ENCODE assay signal across 8 cellular contexts in the genomic region with DNA sequence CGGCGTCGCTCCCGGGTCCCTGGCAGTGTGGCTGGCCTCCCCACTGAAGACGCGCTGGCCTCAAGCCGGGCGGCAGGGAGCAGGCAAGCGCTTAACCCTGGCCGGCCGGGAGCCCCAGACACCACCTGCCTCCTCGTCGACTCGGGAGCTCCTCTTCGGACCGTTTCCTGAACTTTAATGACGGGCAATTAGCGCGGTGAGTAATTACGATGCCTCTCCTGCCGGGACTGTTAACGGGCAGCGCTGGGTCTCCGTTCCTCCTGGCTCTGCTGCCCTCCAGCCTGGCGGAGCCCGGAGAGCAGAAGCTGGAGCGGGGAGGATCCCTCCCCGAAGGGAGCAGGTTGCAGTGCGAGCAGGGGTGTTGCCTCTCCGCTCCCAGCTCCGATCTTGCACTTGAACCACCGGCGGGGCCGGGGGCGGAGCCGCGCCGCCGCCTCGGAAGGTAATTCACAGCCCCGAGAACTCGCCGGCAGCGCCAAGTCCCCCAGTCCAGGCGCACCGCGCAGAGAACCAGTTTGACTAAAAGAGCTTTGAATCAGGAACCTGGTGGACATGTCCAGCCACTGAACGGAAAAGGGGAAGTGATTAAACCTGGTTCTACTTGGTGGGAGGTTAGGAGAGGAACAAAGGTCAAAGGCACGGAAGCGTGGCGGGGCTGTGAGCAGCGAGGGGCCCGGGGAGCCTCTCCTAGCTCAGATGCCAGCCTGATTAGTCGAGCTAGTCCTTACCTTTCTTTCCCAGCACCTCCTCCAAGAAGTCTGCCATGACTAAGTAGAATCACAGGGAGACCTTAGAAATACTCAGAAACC. TPM values are rescaled to one million over a fixed set of nuclear protein-coding genes. Genes with fewer than 3 reads are reported as not detected.
A peak's percentile ranks its signal among the peaks of the same experiment; 100 is the strongest.
DNase-seq lines count a peak whose midpoint lies in the region; ATAC-seq and TF ChIP-seq lines count a peak whose summit lies in the region.

No MANE protein-coding gene starts in this region.

- no peaks in the 10 kb centered on the region for H4K20me1 ChIP-seq in HCT116 (ENCODE audit: insufficient read depth)
- peaks cover 3% of the 10 kb centered on the region for H4K20me1 ChIP-seq in osteoblast (ENCODE audit: insufficient read depth, low read length)

- intact Hi-C loops in HCT116 (cut with micrococcal nuclease): no loop called here
- intact Hi-C loops in vagina (cut with DNase I): no loop called here

- no peak for TF ChIP-seq RAD21 in HCT116 (IDR thresholded peaks at IDR 0.05; ENCODE audit: low read depth)

- CTCF ChIA-PET in HCT116 (lab: Charles Lee): interaction anchor here (1.1 to 2.1 kb wide), 4 partner anchors 21 to 429 kb away, joined by 3 to 16 read pairs (median 5); a partner anchor contains a TSS

- H3K9ac ChIP-seq in HCT116 (ENCODE audit: low read length): peak overlapping the region; percentile 71

- H3K9me2 ChIP-seq in HCT116 (ENCODE audit: insufficient read depth): no peaks in the 10 kb centered on the region

- H3K27ac ChIP-seq in HCT116 (ENCODE audit: low read depth, low read length): peak overlapping the region; percentile 63
- H3K27ac ChIP-seq in foreskin keratinocyte: no peak overlapping the region
- H3K27ac ChIP-seq in osteoblast (ENCODE audit: low read depth, low read length): no peak overlapping the region
- H3K27ac ChIP-seq in vagina: no peak overlapping the region

- H2AFZ ChIP-seq in HCT116 (ENCODE audit: low read depth, low read length, poor library complexity, severe bottlenecking): peak overlapping the region; percentile 79
- H2AFZ ChIP-seq in osteoblast (ENCODE audit: low read length): peak overlapping the region; percentile 65

- H3K4me3 ChIP-seq in HCT116 (replicated peaks in 1 of 2; ENCODE audit: low read depth in 1 of 2, low read length in 2 of 2) (peak overlapping the region; percentile 62 to 70), osteoblast (ENCODE audit: insufficient read depth, low read length) (peak overlapping the region; percentile 61), vagina (peak overlapping the region; percentile 47 to 53)

- peak overlapping the region; percentile 89 for H3K4me2 ChIP-seq in HCT116 (ENCODE audit: low read length)
- peak overlapping the region; percentile 75 for H3K4me2 ChIP-seq in osteoblast (ENCODE audit: insufficient read depth, low read length)

- TF ChIP-seq CTCF in HCT116 (IDR thresholded peaks at IDR 0.05 in 2 of 3, conservative IDR thresholded peaks at IDR 0.05 in 1 of 3; ENCODE audit: borderline replicate concordance in 1 of 3, insufficient read depth in 1 of 3, low read depth in 2 of 3, low read length in 2 of 3) (no peak), foreskin keratinocyte (conservative IDR thresholded peaks at IDR 0.05) (no peak), osteoblast (IDR thresholded peaks at IDR 0.05; ENCODE audit: extremely low read depth, low read depth, low read length) (no peak), vagina (IDR thresholded peaks at IDR 0.05) (no peak)

- RAD21 ChIA-PET in HCT116 (lab: Charles Lee; ENCODE audit: low non-redundant PET in 1 of 2, low total read pairs in 2 of 2, uncharacterized antibody in 2 of 2, unreplicated experiment in 2 of 2): interaction anchor here in 1 of 2 experiments (1.2 kb wide), 1 partner anchor 20 kb away, joined by 3 read pairs; no protein-coding TSS in a partner anchor

- DNase-seq in CD1c-positive myeloid dendritic cell (ENCODE audit: extremely low spot score) (peak; percentile 91), HCT116 (ENCODE audit: low read depth, low spot score) (no peak), NOMO-1 (lab: John Stamatoyannopoulos, UW; ENCODE audit: unreplicated experiment in 2 of 2) (peak; percentile 69 to 85), activated T-helper 1 cell treated with Interleukin-2 at 50 U/mL for 16 hours (ENCODE audit: low read depth) (peak; percentile 24), foreskin keratinocyte (peak in 1 of 2 donors; percentile 32), osteoblast (ENCODE audit: insufficient read length, low spot score, missing footprints) (no peak), vagina (ENCODE audit: extremely low spot score in 2 of 2) (peak in 1 of 2 donors; percentile 20)

- no peaks in the 10 kb centered on the region for H3K27me3 ChIP-seq in HCT116 (ENCODE audit: insufficient read depth, low read length)
- peaks cover 71% of the 10 kb centered on the region for H3K27me3 ChIP-seq in foreskin keratinocyte
- H3K27me3 ChIP-seq in osteoblast (ENCODE audit: insufficient read depth, low read length): peaks cover 94% of the 10 kb centered on the region
- no peaks in the 10 kb centered on the region for H3K27me3 ChIP-seq in vagina

- TF ChIP-seq POLR2A in HCT116 (IDR thresholded peaks at IDR 0.05; ENCODE audit: borderline replicate concordance, extremely low read depth, insufficient read depth, insufficient read length): no peak
- TF ChIP-seq POLR2A in vagina (IDR thresholded peaks at IDR 0.05): no peak

- H3K4me1 ChIP-seq in HCT116 (ENCODE audit: control insufficient read depth in 1 of 2, insufficient read depth in 2 of 2, low read length in 2 of 2) (peaks cover 16 to 30% of the 10 kb centered on the region in 2 experiments), foreskin keratinocyte (peaks cover 5% of the 10 kb centered on the region), osteoblast (ENCODE audit: insufficient read depth, low read length) (peaks cover 8% of the 10 kb centered on the region), vagina (peaks cover 15% of the 10 kb centered on the region)

- ATAC-seq in HCT116: peak; percentile 78
- peak; percentile 57 for ATAC-seq in foreskin keratinocyte
- no peak for ATAC-seq in HG03457 (IDR thresholded peaks at IDR 0.05; ENCODE audit: unreplicated experiment)

- H3K36me3 ChIP-seq in HCT116 (ENCODE audit: control insufficient read depth in 1 of 2, insufficient read depth in 2 of 2, low read length in 2 of 2) (no peaks in the 10 kb centered on the region), osteoblast (ENCODE audit: insufficient read depth, low read length) (no peaks in the 10 kb centered on the region), vagina (no peaks in the 10 kb centered on the region)

- TSS peak; percentile 62 for BruUV-seq in HCT116 (replicated peaks; lab: Mats Ljungman, UMichigan)

- POLR2A ChIA-PET in HCT116 (lab: Charles Lee): interaction anchor here (1.2 to 1.3 kb wide), 3 partner anchors 16 to 39 kb away, joined by 3 to 6 read pairs (median 5); no protein-coding TSS in a partner anchor

- H3K9me3 ChIP-seq in HCT116 (ENCODE audit: control insufficient read depth in 1 of 2, insufficient read depth in 1 of 2, low read depth in 1 of 2, low read length in 2 of 2): no peaks in the 10 kb centered on the region
- H3K9me3 ChIP-seq in osteoblast (ENCODE audit: low read depth, low read length): no peaks in the 10 kb centered on the region
- H3K9me3 ChIP-seq in vagina: no peaks in the 10 kb centered on the region

- H3K79me2 ChIP-seq in HCT116 (ENCODE audit: insufficient read depth, low read length) (peaks cover 17% of the 10 kb centered on the region; the same call in 1 of the 2 replicates), osteoblast (ENCODE audit: insufficient read depth, low read length) (no peaks in the 10 kb centered on the region)

TF ChIP-seq in HCT116, 20 proteins besides CTCF, POLR2A, EP300 and RAD21:
- TF ChIP-seq, protein P1, sequence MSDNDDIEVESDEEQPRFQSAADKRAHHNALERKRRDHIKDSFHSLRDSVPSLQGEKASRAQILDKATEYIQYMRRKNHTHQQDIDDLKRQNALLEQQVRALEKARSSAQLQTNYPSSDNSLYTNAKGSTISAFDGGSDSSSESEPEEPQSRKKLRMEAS (IDR thresholded peaks at IDR 0.05): peak; percentile 46; the same call in 1 of the 2 replicates
- TF ChIP-seq, protein P2, sequence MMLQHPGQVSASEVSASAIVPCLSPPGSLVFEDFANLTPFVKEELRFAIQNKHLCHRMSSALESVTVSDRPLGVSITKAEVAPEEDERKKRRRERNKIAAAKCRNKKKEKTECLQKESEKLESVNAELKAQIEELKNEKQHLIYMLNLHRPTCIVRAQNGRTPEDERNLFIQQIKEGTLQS (IDR thresholded peaks at IDR 0.05): no peak
- no peak for TF ChIP-seq ZNF274 (IDR thresholded peaks at IDR 0.05; ENCODE audit: low read depth, low read length)
- no peak for TF ChIP-seq EZH2 (IDR thresholded peaks at IDR 0.05)
- peak; percentile 56 for TF ChIP-seq POLR2AphosphoS5 (IDR thresholded peaks at IDR 0.05; ENCODE audit: low read depth, low read length)
- TF ChIP-seq CBX3 (IDR thresholded peaks at IDR 0.05; ENCODE audit: low read depth): no peak
- TF ChIP-seq SP1 (IDR thresholded peaks at IDR 0.05; ENCODE audit: low read depth): no peak
- TF ChIP-seq FOSL1 (IDR thresholded peaks at IDR 0.05; ENCODE audit: low read depth): no peak
- peak; percentile 37; the same call in 1 of the 2 replicates for TF ChIP-seq EGR1 (IDR thresholded peaks at IDR 0.05; ENCODE audit: low read depth)
- TF ChIP-seq, protein P3, sequence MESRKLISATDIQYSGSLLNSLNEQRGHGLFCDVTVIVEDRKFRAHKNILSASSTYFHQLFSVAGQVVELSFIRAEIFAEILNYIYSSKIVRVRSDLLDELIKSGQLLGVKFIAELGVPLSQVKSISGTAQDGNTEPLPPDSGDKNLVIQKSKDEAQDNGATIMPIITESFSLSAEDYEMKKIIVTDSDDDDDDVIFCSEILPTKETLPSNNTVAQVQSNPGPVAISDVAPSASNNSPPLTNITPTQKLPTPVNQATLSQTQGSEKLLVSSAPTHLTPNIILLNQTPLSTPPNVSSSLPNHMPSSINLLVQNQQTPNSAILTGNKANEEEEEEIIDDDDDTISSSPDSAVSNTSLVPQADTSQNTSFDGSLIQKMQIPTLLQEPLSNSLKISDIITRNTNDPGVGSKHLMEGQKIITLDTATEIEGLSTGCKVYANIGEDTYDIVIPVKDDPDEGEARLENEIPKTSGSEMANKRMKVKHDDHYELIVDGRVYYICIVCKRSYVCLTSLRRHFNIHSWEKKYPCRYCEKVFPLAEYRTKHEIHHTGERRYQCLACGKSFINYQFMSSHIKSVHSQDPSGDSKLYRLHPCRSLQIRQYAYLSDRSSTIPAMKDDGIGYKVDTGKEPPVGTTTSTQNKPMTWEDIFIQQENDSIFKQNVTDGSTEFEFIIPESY (IDR thresholded peaks at IDR 0.05; ENCODE audit: extremely low read depth, insufficient replicate concordance, low read length): no peak
- TF ChIP-seq SIN3A (IDR thresholded peaks at IDR 0.05; ENCODE audit: low read depth): no peak

RNA-seq across cellular contexts. Expression of a gene that starts 18.3 kb away (rescaled TPM):
- 13.1 TPM for total RNA-seq in HCT116 (2021; ENCODE audit: unreplicated experiment)
- polyA plus RNA-seq in HCT116 (2012): 8.6 and 9.1 TPM in 2 replicates
- 4.4 and 6.0 TPM in 2 replicates for total RNA-seq in foreskin keratinocyte
- 2.0 and 2.4 TPM in 2 replicates for polyA plus RNA-seq in foreskin keratinocyte
- total RNA-seq in osteoblast: 0.29 and 0.36 TPM in 2 replicates
- total RNA-seq in vagina: 15.0 TPM

RNA-seq across cellular contexts. Expression of a gene that starts 33.6 kb away (rescaled TPM):
- total RNA-seq in HCT116 (2021; ENCODE audit: unreplicated experiment): 69.3 TPM
- 22.4 and 25.6 TPM in 2 replicates for polyA plus RNA-seq in HCT116 (2012)
- total RNA-seq in foreskin keratinocyte: 28.8 TPM in 2 replicates
- 7.0 and 8.8 TPM in 2 replicates for polyA plus RNA-seq in foreskin keratinocyte
- total RNA-seq in osteoblast: 21.5 and 23.9 TPM in 2 replicates
- 42.0 TPM for total RNA-seq in vagina

Comparison
In these comparisons a context has a peak if more than half of its experiments do, and no peak if none do; other contexts are left out.
1. DNase-seq: peak in CD1c-positive myeloid dendritic cell (single experiment), NOMO-1 (2 of 2) and activated T-helper 1 cell treated with Interleukin-2 at 50 U/mL for 16 hours (single experiment); none in HCT116 (single experiment) and osteoblast (single experiment).
2. Peak in every context shown above with its lines, with median percentiles within 50 percentile points of each other: H3K4me3 ChIP-seq.